8 cellular contexts compared by ENCODE assay signal in genomic region chr1:246566128-246566807, GRCh38. TPM values are rescaled to one million over a fixed set of nuclear protein-coding genes. Genes with fewer than 3 reads are reported as not detected.
DNase-seq lines count a peak whose midpoint lies in the region; ATAC-seq and TF ChIP-seq lines count a peak whose summit lies in the region.

CNST (plus strand) TSS chr1:246566456; CDS start chr1:246591563, 25,107 bp downstream.
TFB2M (minus strand) TSS chr1:246566261; CDS start chr1:246566138, 123 bp downstream.

- intact Hi-C loops in spleen (cut with DNase I; ENCODE audit: low total_unique reads): no loop called here

- peak within 1 kb of the TSS; percentile 89 to 99 (median 98) for H3K27ac ChIP-seq in spleen

- peaks cover 0 to 26% (median 0%) of the 10 kb centered on the region in 6 donors for H3K36me3 ChIP-seq in spleen

- TF ChIP-seq POLR2A in spleen (IDR thresholded peaks at IDR 0.05): peak; percentile 51 to 97 (median 66)

- H3K9me3 ChIP-seq in spleen: no peaks in the 10 kb centered on the region

- DNase-seq in AG08395 (ENCODE audit: low spot score): peak; percentile 97
- DNase-seq in NCI-H226: peak; percentile 99
- DNase-seq in activated CD4-positive, CD25-positive, alpha-beta regulatory T cell (lab: John Stamatoyannopoulos, UW): peak; percentile 75 to 86 (median 81)
- peak; percentile 90 for DNase-seq in central memory CD4-positive, alpha-beta T cell
- peak; percentile 100 for DNase-seq in inferior parietal cortex (ENCODE audit: extremely low spot score)
- DNase-seq in spleen: peak; percentile 100

- peak in 3 of 11 experiments; percentile 17 to 59 (median 27) for TF ChIP-seq CTCF in spleen (IDR thresholded peaks at IDR 0.05 in 8 of 11, conservative IDR thresholded peaks at IDR 0.05 in 3 of 11)

- H3K4me1 ChIP-seq in spleen: peaks cover 34 to 84% (median 64%) of the 10 kb centered on the region in 6 donors

- H3K4me3 ChIP-seq in spleen: peak within 1 kb of the TSS; percentile 74 to 97 (median 94)

- 0 to 1% (median 0%) methylated on average over 20 to 61 of the region's 62 CpGs for WGBS in spleen, 5 donors

- ATAC-seq in GM18909 (IDR thresholded peaks at IDR 0.05; ENCODE audit: poor library complexity, unreplicated experiment) (peak; percentile 95), HG03175 (IDR thresholded peaks at IDR 0.05; ENCODE audit: unreplicated experiment) (peak; percentile 93)

- no peaks in the 10 kb centered on the region for H3K27me3 ChIP-seq in spleen (replicated peaks in 1 of 7)

RNA-seq across cellular contexts. Expression of gene CNST, which starts in this region (rescaled TPM):
- 10 to 100 TPM; 28.8 to 40.5 (median 31.9) TPM for total RNA-seq in spleen
- 1 to 10 TPM; 7.5 to 8.6 (median 8.1) TPM for polyA plus RNA-seq in spleen

RNA-seq across cellular contexts. Expression of gene TFB2M, which starts in this region (rescaled TPM):
- 10 to 100 TPM in 1 of 7 donors, 1 to 10 TPM in 6; 7.2 to 11.9 (median 8.7) TPM for total RNA-seq in spleen
- polyA plus RNA-seq in spleen: 10 to 100 TPM in 1 of 3 donors, 1 to 10 TPM in 2; 7.4 to 10.2 (median 9.2) TPM

Comparison
In these comparisons a context has a peak if more than half of its experiments do, and no peak if none do; other contexts are left out.
1. Peak in every context shown above with its lines: DNase-seq, ATAC-seq, H3K4me3 ChIP-seq and H3K27ac ChIP-seq.